Comparison of ENCODE assay signal across 16 cellular contexts in genomic region chr2:99420751-99421299, GRCh38.
DNase-seq lines count a peak whose midpoint lies in the region; ATAC-seq and TF ChIP-seq lines count a peak whose summit lies in the region.
"Had no signal": no experiment of that assay in that cellular context is flagged by ENCODE, and none has a peak within 500 bp of the region (broad histone marks: within the 10 kb centered on the region; RNA-seq: fewer than 3 reads in every experiment).

No MANE protein-coding gene starts in this region.

- peaks cover 45% of the 10 kb centered on the region for H3K36me3 Mint-ChIP-seq in activated CD8-positive, alpha-beta T cell treated with anti-CD3 and anti-CD28 coated beads for 36 hours (ENCODE audit: low read depth)
- peaks cover 45% of the 10 kb centered on the region for H3K36me3 Mint-ChIP-seq in activated CD8-positive, alpha-beta T cell treated with anti-CD3 and anti-CD28 coated beads, Interleukin-2, amount 10 ng/mL, durations not matched to agents 7 days and 5 days (ENCODE audit: low read depth)
- peaks cover 95% of the 10 kb centered on the region for H3K36me3 Mint-ChIP-seq in stimulated activated effector memory CD8-positive, alpha-beta T cell treated with anti-CD3 and anti-CD28 coated beads, Interleukin-12 subunit alpha, Interleukin-12 subunit beta, amount 100 ng/mL, for 72 hours

- H3K4me3 Mint-ChIP-seq in activated CD8-positive, alpha-beta T cell treated with anti-CD3 and anti-CD28 coated beads for 36 hours: no peak overlapping the region
- H3K4me3 Mint-ChIP-seq in activated CD8-positive, alpha-beta T cell treated with anti-CD3 and anti-CD28 coated beads, Interleukin-2, amount 10 ng/mL, durations not matched to agents 7 days and 5 days: no peak overlapping the region
- H3K4me3 Mint-ChIP-seq in stimulated activated effector memory CD8-positive, alpha-beta T cell treated with anti-CD3 and anti-CD28 coated beads, Interleukin-12 subunit alpha, Interleukin-12 subunit beta, amount 100 ng/mL, for 72 hours: no peak overlapping the region
- H3K4me3 Mint-ChIP-seq: activated naive CD8-positive, alpha-beta T cell treated with anti-CD3 and anti-CD28 coated beads, Interleukin-2, amount 10 ng/mL, durations not matched to agents 7 days and 5 days had no signal

- no peaks in the 10 kb centered on the region for H3K9me3 Mint-ChIP-seq in activated CD8-positive, alpha-beta T cell treated with anti-CD3 and anti-CD28 coated beads for 36 hours
- H3K9me3 Mint-ChIP-seq in activated CD8-positive, alpha-beta T cell treated with anti-CD3 and anti-CD28 coated beads, Interleukin-2, amount 10 ng/mL, durations not matched to agents 7 days and 5 days (ENCODE audit: insufficient read depth): no peaks in the 10 kb centered on the region
- H3K9me3 Mint-ChIP-seq in stimulated activated effector memory CD8-positive, alpha-beta T cell treated with anti-CD3 and anti-CD28 coated beads, Interleukin-12 subunit alpha, Interleukin-12 subunit beta, amount 100 ng/mL, for 72 hours: no peaks in the 10 kb centered on the region
- H3K9me3 Mint-ChIP-seq: activated naive CD8-positive, alpha-beta T cell treated with anti-CD3 and anti-CD28 coated beads, Interleukin-2, amount 10 ng/mL, durations not matched to agents 7 days and 5 days had no signal

- no peak overlapping the region for H3K4me3 ChIP-seq in astrocyte of the cerebellum (ENCODE audit: low read depth, low read length)
- no peak overlapping the region for H3K4me3 ChIP-seq in right atrium auricular region
- no peak overlapping the region for H3K4me3 ChIP-seq in aorta (ENCODE audit: low read length in 2 of 2)
- H3K4me3 ChIP-seq: right lobe of liver, tibial artery had no signal

- TF ChIP-seq CTCF in activated CD8-positive, alpha-beta T cell treated with anti-CD3 and anti-CD28 coated beads for 36 hours (IDR thresholded peaks at IDR 0.05): no peak
- TF ChIP-seq CTCF in astrocyte of the cerebellum (IDR thresholded peaks at IDR 0.05; ENCODE audit: low read depth, low read length, missing control alignments) (no peak), right atrium auricular region (IDR thresholded peaks at IDR 0.05) (peak in 1 of 2 donors; percentile 45)

- no peak for DNase-seq in activated CD8-positive, alpha-beta T cell treated with anti-CD3 and anti-CD28 coated beads for 36 hours
- no peak for DNase-seq in activated CD8-positive, alpha-beta T cell treated with anti-CD3 and anti-CD28 coated beads, Interleukin-2, amount 10 ng/mL, durations not matched to agents 7 days and 5 days
- DNase-seq in astrocyte of the cerebellum (ENCODE audit: low read depth) (peak; percentile 31), right atrium auricular region (ENCODE audit: low spot score) (no peak), aorta (no peak), NCI-H1417 (lab: John Stamatoyannopoulos, UW) (no peak)
- no peak for DNase-seq in stimulated activated effector memory CD8-positive, alpha-beta T cell treated with anti-CD3 and anti-CD28 coated beads, Interleukin-12 subunit alpha, Interleukin-12 subunit beta, amount 100 ng/mL, for 72 hours (ENCODE audit: low spot score in 2 of 2)
- DNase-seq: 8988T; activated naive CD8-positive, alpha-beta T cell treated with anti-CD3 and anti-CD28 coated beads, Interleukin-2, amount 10 ng/mL, durations not matched to agents 7 days and 5 days; midbrain; NCI-H1092 treated with DMSO at 0.1 percent for 48 hours; NCI-H510A; right lobe of liver; T-helper 9 cell; tibial artery had no signal

- ATAC-seq in activated CD8-positive, alpha-beta T cell treated with anti-CD3 and anti-CD28 coated beads for 36 hours: no peak
- no peak for ATAC-seq in activated CD8-positive, alpha-beta T cell treated with anti-CD3 and anti-CD28 coated beads, Interleukin-2, amount 10 ng/mL, durations not matched to agents 7 days and 5 days
- ATAC-seq in stimulated activated effector memory CD8-positive, alpha-beta T cell treated with anti-CD3 and anti-CD28 coated beads, Interleukin-12 subunit alpha, Interleukin-12 subunit beta, amount 100 ng/mL, for 72 hours: no peak
- ATAC-seq in aorta (ENCODE audit: low FRiP score): no peak
- no peak for ATAC-seq in GM19324 (IDR thresholded peaks at IDR 0.05; ENCODE audit: low FRiP score, unreplicated experiment)
- ATAC-seq: right lobe of liver had no signal

- WGBS in aorta, 2 donors: 71 to 74% methylated on average over 5 of the region's 5 CpGs

- H3K27me3 ChIP-seq in right atrium auricular region (no peaks in the 10 kb centered on the region), aorta (ENCODE audit: control insufficient read depth in 1 of 2, insufficient read depth in 2 of 2, low read length in 1 of 2) (no peaks in the 10 kb centered on the region)
- H3K27me3 ChIP-seq: right lobe of liver, tibial artery had no signal

- intact Hi-C loops in activated CD8-positive, alpha-beta T cell treated with anti-CD3 and anti-CD28 coated beads for 36 hours (cut with micrococcal nuclease): no loop called here
- intact Hi-C loops in aorta (cut with DNase I): no loop called here

- CTCF ChIA-PET in activated CD8-positive, alpha-beta T cell treated with anti-CD3 and anti-CD28 coated beads for 36 hours (lab: Charles Lee): interaction anchor here (1.3 kb wide), 1 partner anchor 33 kb away, joined by 3 read pairs; no protein-coding TSS in a partner anchor
- CTCF ChIA-PET in activated CD8-positive, alpha-beta T cell treated with anti-CD3 and anti-CD28 coated beads, Interleukin-2, amount 10 ng/mL, durations not matched to agents 7 days and 5 days (lab: Charles Lee): interaction anchor here (1.1 kb wide), 1 partner anchor 19 kb away, joined by 3 read pairs; no protein-coding TSS in a partner anchor

- H3K27ac ChIP-seq in right atrium auricular region (peak overlapping the region; percentile 19 to 76), aorta (ENCODE audit: low read depth in 1 of 2, low read length in 2 of 2) (no peak overlapping the region)
- H3K27ac ChIP-seq: right lobe of liver, tibial artery had no signal

- POLR2A ChIA-PET in activated CD8-positive, alpha-beta T cell treated with anti-CD3 and anti-CD28 coated beads for 36 hours (lab: Charles Lee): no interaction called here
- POLR2A ChIA-PET in activated CD8-positive, alpha-beta T cell treated with anti-CD3 and anti-CD28 coated beads, Interleukin-2, amount 10 ng/mL, durations not matched to agents 7 days and 5 days (lab: Charles Lee): no interaction called here

- in situ Hi-C loops in astrocyte of the cerebellum (cut with HindIII; ENCODE audit: low sequenced_read_pairs): no loop called here

- H3K27me3 Mint-ChIP-seq in activated CD8-positive, alpha-beta T cell treated with anti-CD3 and anti-CD28 coated beads for 36 hours: no peaks in the 10 kb centered on the region
- H3K27me3 Mint-ChIP-seq in activated CD8-positive, alpha-beta T cell treated with anti-CD3 and anti-CD28 coated beads, Interleukin-2, amount 10 ng/mL, durations not matched to agents 7 days and 5 days (ENCODE audit: low read depth): no peaks in the 10 kb centered on the region
- H3K27me3 Mint-ChIP-seq: activated naive CD8-positive, alpha-beta T cell treated with anti-CD3 and anti-CD28 coated beads, Interleukin-2, amount 10 ng/mL, durations not matched to agents 7 days and 5 days had no signal

- peak overlapping the region; percentile 7 for H3K27ac Mint-ChIP-seq in activated CD8-positive, alpha-beta T cell treated with anti-CD3 and anti-CD28 coated beads for 36 hours
- H3K27ac Mint-ChIP-seq in activated CD8-positive, alpha-beta T cell treated with anti-CD3 and anti-CD28 coated beads, Interleukin-2, amount 10 ng/mL, durations not matched to agents 7 days and 5 days: no peak overlapping the region
- peak overlapping the region; percentile 56 for H3K27ac Mint-ChIP-seq in stimulated activated effector memory CD8-positive, alpha-beta T cell treated with anti-CD3 and anti-CD28 coated beads, Interleukin-12 subunit alpha, Interleukin-12 subunit beta, amount 100 ng/mL, for 72 hours

- peaks cover 4% of the 10 kb centered on the region for H3K4me1 Mint-ChIP-seq in activated CD8-positive, alpha-beta T cell treated with anti-CD3 and anti-CD28 coated beads for 36 hours (ENCODE audit: low read depth)
- H3K4me1 Mint-ChIP-seq in activated CD8-positive, alpha-beta T cell treated with anti-CD3 and anti-CD28 coated beads, Interleukin-2, amount 10 ng/mL, durations not matched to agents 7 days and 5 days (ENCODE audit: low read depth): no peaks in the 10 kb centered on the region
- H3K4me1 Mint-ChIP-seq in stimulated activated effector memory CD8-positive, alpha-beta T cell treated with anti-CD3 and anti-CD28 coated beads, Interleukin-12 subunit alpha, Interleukin-12 subunit beta, amount 100 ng/mL, for 72 hours: no peaks in the 10 kb centered on the region

- H3K36me3 ChIP-seq in right atrium auricular region (peaks cover 65% of the 10 kb centered on the region), aorta (ENCODE audit: control insufficient read depth in 1 of 2, insufficient read depth in 2 of 2, low read length in 1 of 2) (peaks cover 2 to 9% of the 10 kb centered on the region in 2 donors)

- H3K9me3 ChIP-seq in right atrium auricular region: no peaks in the 10 kb centered on the region
- H3K9me3 ChIP-seq in aorta (ENCODE audit: control insufficient read depth, low read length): no peaks in the 10 kb centered on the region
- H3K9me3 ChIP-seq: right lobe of liver, tibial artery had no signal

- peaks cover 0 to 23% of the 10 kb centered on the region in 2 donors for H3K4me1 ChIP-seq in right atrium auricular region
- H3K4me1 ChIP-seq in aorta (ENCODE audit: control insufficient read depth in 1 of 2, insufficient read depth in 2 of 2, low read length in 2 of 2): peaks cover 6% of the 10 kb centered on the region in 2 donors
- H3K4me1 ChIP-seq: right lobe of liver had no signal

Comparison
In these comparisons a context has a peak if more than half of its experiments do, and no peak if none do; other contexts are left out.
1. H3K27ac ChIP-seq: peak in right atrium auricular region (2 of 2); none in aorta (0 of 2).